Comparison of ENCODE assay signal across 37 cellular contexts in genomic region chr10:100761191-100761590, GRCh38. TPM values are rescaled to one million over a fixed set of nuclear protein-coding genes. Genes with fewer than 3 reads are reported as not detected.
"Had no signal": no experiment of that assay in that cellular context is flagged by ENCODE, and none has a peak within 500 bp of the region (broad histone marks: within the 10 kb centered on the region; RNA-seq: fewer than 3 reads in every experiment).

No MANE protein-coding gene starts in this region.

- H3K4me3 ChIP-seq: adrenal gland, body of pancreas, breast epithelium had no signal

- H3K36me3 Mint-ChIP-seq: activated CD4-positive, alpha-beta memory T cell treated with anti-CD3 and anti-CD28 coated beads for 36 hours; activated naive CD8-positive, alpha-beta T cell treated with anti-CD3 and anti-CD28 coated beads for 36 hours had no signal

- H3K9me3 Mint-ChIP-seq: activated B cell treated with CpG ODN at 0.5 μM for 24 hours; activated CD4-positive, alpha-beta memory T cell treated with anti-CD3 and anti-CD28 coated beads for 36 hours; activated CD4-positive, alpha-beta T cell treated with anti-CD3 and anti-CD28 coated beads, Interleukin-2, amount 10 ng/mL, durations not matched to agents 24 days and 14 days; activated CD8-positive, alpha-beta T cell treated with anti-CD3 and anti-CD28 coated beads for 36 hours; activated naive CD4-positive, alpha-beta T cell treated with anti-CD3 and anti-CD28 coated beads for 36 hours; activated naive CD4-positive, alpha-beta T cell treated with anti-CD3 and anti-CD28 coated beads, Interleukin-2, amount 50 U/mL, for 72 hours; activated naive CD8-positive, alpha-beta T cell treated with anti-CD3 and anti-CD28 coated beads for 36 hours; activated T-cell treated with anti-CD3 and anti-CD28 coated beads, Interleukin-2, amount 50 U/mL, for 4 hours; activated T-cell treated with anti-CD3 and anti-CD28 coated beads, Interleukin-2, amount 50 U/mL, for 72 hours; activated T-helper 1 cell treated with anti-CD3 and anti-CD28 coated beads, Interleukin-12 subunit alpha, Interleukin-12 subunit beta, Interleukin-2, Interleukin-4 antibody, amounts not matched to agents 30 ng/mL and 10 ng/mL and 1 ng/mL, durations not matched to agents 14 hours and 24 hours and 36 hours; activated T-helper 17 cell treated with anti-CD3 and anti-CD28 coated beads, Interleukin-2, amount 50 U/mL, for 72 hours; T-helper 1 cell treated with Interleukin-12 subunit alpha and Interleukin-12 subunit beta and Interleukin-4 antibody, amounts not matched to agents 30 μg/mL and 1 μg/mL, for 36 hours; T-helper 2 cell treated with Interferon-gamma antibody and Interleukin-4, amounts not matched to agents 5 μg/mL and 100 μg/mL, for 36 hours had no signal

- H3K4me1 ChIP-seq: adrenal gland, body of pancreas, breast epithelium had no signal

- DNase-seq: activated B cell treated with CpG ODN at 0.5 μM for 24 hours; activated CD4-positive, alpha-beta memory T cell treated with anti-CD3 and anti-CD28 coated beads for 36 hours; activated CD4-positive, alpha-beta T cell treated with anti-CD3 and anti-CD28 coated beads for 4 hours; activated CD4-positive, alpha-beta T cell treated with anti-CD3 and anti-CD28 coated beads, Interleukin-2, amount 10 ng/mL, durations not matched to agents 24 days and 14 days; activated CD4-positive, alpha-beta T cell treated with anti-CD3 and anti-CD28 coated beads, Interleukin-2, amount 50 U/mL, for 1 hour; activated CD4-positive, alpha-beta T cell treated with anti-CD3 and anti-CD28 coated beads, Interleukin-2, amount 50 U/mL, for 4 hours; activated CD4-positive, CD25-positive, alpha-beta regulatory T cell treated with anti-CD3 and anti-CD28 coated beads, Interleukin-2, amount 50 U/mL, for 72 hours; activated CD8-positive, alpha-beta memory T cell treated with anti-CD3 and anti-CD28 coated beads, Interleukin-2, amount 50 U/mL, for 4 hours; activated CD8-positive, alpha-beta T cell treated with anti-CD3 and anti-CD28 coated beads for 36 hours; activated effector memory CD4-positive, alpha-beta T cell treated with anti-CD3 and anti-CD28 coated beads, Interleukin-2, amount 50 U/mL, for 16 hours; activated gamma-delta T cell treated with Interleukin-2 at 50 U/mL for 16 hours; activated naive CD4-positive, alpha-beta T cell; activated naive CD4-positive, alpha-beta T cell treated with anti-CD3 and anti-CD28 coated beads for 36 hours; activated naive CD4-positive, alpha-beta T cell treated with anti-CD3 and anti-CD28 coated beads, Interleukin-2, amount 50 U/mL, for 16 hours; activated naive CD8-positive, alpha-beta T cell treated with anti-CD3 and anti-CD28 coated beads for 36 hours; activated T-cell treated with anti-CD3 and anti-CD28 coated beads for 4 hours; activated T-cell treated with anti-CD3 and anti-CD28 coated beads, Interleukin-2, amount 50 U/mL, for 1 hour; activated T-cell treated with anti-CD3 and anti-CD28 coated beads, Interleukin-2, amount 50 U/mL, for 4 hours; activated T-cell treated with anti-CD3 and anti-CD28 coated beads, Interleukin-2, amount 50 U/mL, for 72 hours; adrenal gland; amniotic stem cell; aorta; body of pancreas; brain microvascular endothelial cell; central memory CD4-positive, alpha-beta T cell; T-helper 1 cell; T-helper 2 cell; T-helper 9 cell had no signal

- H3K27ac Mint-ChIP-seq: activated B cell treated with CpG ODN at 0.5 μM for 24 hours; activated CD4-positive, alpha-beta memory T cell treated with anti-CD3 and anti-CD28 coated beads for 36 hours; activated CD4-positive, alpha-beta T cell treated with anti-CD3 and anti-CD28 coated beads, Interleukin-2, amount 10 ng/mL, durations not matched to agents 24 days and 14 days; activated CD8-positive, alpha-beta T cell treated with anti-CD3 and anti-CD28 coated beads for 36 hours; activated naive CD4-positive, alpha-beta T cell treated with anti-CD3 and anti-CD28 coated beads for 36 hours; activated naive CD4-positive, alpha-beta T cell treated with anti-CD3 and anti-CD28 coated beads, Interleukin-2, amount 50 U/mL, for 72 hours; activated naive CD8-positive, alpha-beta T cell treated with anti-CD3 and anti-CD28 coated beads for 36 hours; activated T-cell treated with anti-CD3 and anti-CD28 coated beads, Interleukin-2, amount 50 U/mL, for 72 hours; activated T-helper 1 cell treated with anti-CD3 and anti-CD28 coated beads, Interleukin-12 subunit alpha, Interleukin-12 subunit beta, Interleukin-2, Interleukin-4 antibody, amounts not matched to agents 30 ng/mL and 10 ng/mL and 1 ng/mL, durations not matched to agents 14 hours and 24 hours and 36 hours; activated T-helper 17 cell treated with anti-CD3 and anti-CD28 coated beads, Interleukin-2, amount 50 U/mL, for 72 hours; T-helper 1 cell treated with Interleukin-12 subunit alpha and Interleukin-12 subunit beta and Interleukin-4 antibody, amounts not matched to agents 30 μg/mL and 1 μg/mL, for 36 hours; T-helper 2 cell treated with Interferon-gamma antibody and Interleukin-4, amounts not matched to agents 5 μg/mL and 100 μg/mL, for 36 hours had no signal

- H3K4me1 Mint-ChIP-seq: activated B cell treated with CpG ODN at 0.5 μM for 24 hours; activated CD4-positive, alpha-beta T cell treated with anti-CD3 and anti-CD28 coated beads, Interleukin-2, amount 10 ng/mL, durations not matched to agents 24 days and 14 days; activated naive CD8-positive, alpha-beta T cell treated with anti-CD3 and anti-CD28 coated beads for 36 hours; activated T-helper 17 cell treated with anti-CD3 and anti-CD28 coated beads, Interleukin-2, amount 50 U/mL, for 72 hours had no signal

- H3K4me3 Mint-ChIP-seq: activated B cell treated with CpG ODN at 0.5 μM for 24 hours; activated CD4-positive, alpha-beta memory T cell treated with anti-CD3 and anti-CD28 coated beads for 36 hours; activated CD4-positive, alpha-beta T cell treated with anti-CD3 and anti-CD28 coated beads, Interleukin-2, amount 10 ng/mL, durations not matched to agents 24 days and 14 days; activated CD8-positive, alpha-beta T cell treated with anti-CD3 and anti-CD28 coated beads for 36 hours; activated naive CD4-positive, alpha-beta T cell treated with anti-CD3 and anti-CD28 coated beads for 36 hours; activated naive CD8-positive, alpha-beta T cell treated with anti-CD3 and anti-CD28 coated beads for 36 hours; activated T-cell treated with anti-CD3 and anti-CD28 coated beads, Interleukin-2, amount 50 U/mL, for 4 hours; activated T-cell treated with anti-CD3 and anti-CD28 coated beads, Interleukin-2, amount 50 U/mL, for 72 hours; activated T-helper 1 cell treated with anti-CD3 and anti-CD28 coated beads, Interleukin-12 subunit alpha, Interleukin-12 subunit beta, Interleukin-2, Interleukin-4 antibody, amounts not matched to agents 30 ng/mL and 10 ng/mL and 1 ng/mL, durations not matched to agents 14 hours and 24 hours and 36 hours; activated T-helper 17 cell treated with anti-CD3 and anti-CD28 coated beads, Interleukin-2, amount 50 U/mL, for 72 hours; T-helper 1 cell treated with Interleukin-12 subunit alpha and Interleukin-12 subunit beta and Interleukin-4 antibody, amounts not matched to agents 30 μg/mL and 1 μg/mL, for 36 hours; T-helper 2 cell treated with Interferon-gamma antibody and Interleukin-4, amounts not matched to agents 5 μg/mL and 100 μg/mL, for 36 hours had no signal

- H3K36me3 ChIP-seq: adrenal gland, brain microvascular endothelial cell, breast epithelium had no signal

- H3K27ac ChIP-seq: adrenal gland, body of pancreas, brain microvascular endothelial cell, breast epithelium, VCaP had no signal

- H3K9me3 ChIP-seq: adrenal gland, body of pancreas, breast epithelium had no signal

RNA-seq across cellular contexts. Expression of gene PAX2, which starts 15.8 kb away (rescaled TPM):
- total RNA-seq: activated B cell treated with CpG ODN at 0.5 μM for 24 hours; activated CD4-positive, alpha-beta memory T cell treated with anti-CD3 and anti-CD28 coated beads for 36 hours; activated CD8-positive, alpha-beta memory T cell treated with anti-CD3 and anti-CD28 coated beads for 36 hours; activated CD8-positive, alpha-beta T cell treated with anti-CD3 and anti-CD28 coated beads for 36 hours; activated naive CD4-positive, alpha-beta T cell treated with anti-CD3 and anti-CD28 coated beads for 36 hours; activated naive CD4-positive, alpha-beta T cell treated with anti-CD3 and anti-CD28 coated beads, Interleukin-2, amount 50 U/mL, for 72 hours; activated naive CD8-positive, alpha-beta T cell treated with anti-CD3 and anti-CD28 coated beads for 36 hours; activated T-cell treated with anti-CD3 and anti-CD28 coated beads, Interleukin-2, amount 50 U/mL, for 4 hours; activated T-helper 1 cell treated with anti-CD3 and anti-CD28 coated beads, Interleukin-12 subunit alpha, Interleukin-12 subunit beta, Interleukin-2, Interleukin-4 antibody, amounts not matched to agents 30 ng/mL and 10 ng/mL and 1 ng/mL, durations not matched to agents 14 hours and 24 hours and 36 hours; aorta; cardiac septum had no signal
- polyA plus RNA-seq: aorta had no signal
